1 cellular context compared by ENCODE assay signal in genomic region chrX:132331000-132331399, GRCh38.
TF ChIP-seq lines count a peak whose summit lies in the region.

No MANE protein-coding gene starts in this region.

TF ChIP-seq in HepG2, 621 proteins besides CTCF, POLR2A, EP300 and RAD21 (continues in another document):
- TF ChIP-seq ZNF574 (CRISPR knock-in tag; IDR thresholded peaks at IDR 0.05) (0 out of 2 replicates have a peak, but pooled peaks have one; percentile 17), ISL2 (CRISPR knock-in tag; IDR thresholded peaks at IDR 0.05) (peak; percentile 99), FOXO1 (CRISPR knock-in tag; IDR thresholded peaks at IDR 0.05) (peak; percentile 93), ZNF775 (CRISPR knock-in tag; IDR thresholded peaks at IDR 0.05; ENCODE audit: borderline replicate concordance) (no peak), ZSCAN9 (CRISPR knock-in tag; IDR thresholded peaks at IDR 0.05; ENCODE audit: borderline replicate concordance) (0 out of 2 replicates have a peak, but pooled peaks have one; percentile 17), FOXA3 (CRISPR knock-in tag; IDR thresholded peaks at IDR 0.05) (peak; percentile 91), ZFP1 (CRISPR knock-in tag; IDR thresholded peaks at IDR 0.05) (0 out of 2 replicates have a peak, but pooled peaks have one; percentile 47), FOSL1 (CRISPR knock-in tag; IDR thresholded peaks at IDR 0.05; ENCODE audit: borderline replicate concordance) (peak; percentile 25; the same call in 1 of the 2 replicates), RXRA (CRISPR knock-in tag; IDR thresholded peaks at IDR 0.05) (peak; percentile 60; the same call in 1 of the 2 replicates), ZBTB20 (CRISPR knock-in tag; IDR thresholded peaks at IDR 0.05; ENCODE audit: borderline replicate concordance, low read depth) (no peak), TCF7L2 (IDR thresholded peaks at IDR 0.05; ENCODE audit: low read depth, low read length) (peak; percentile 98), FOXK1 (CRISPR knock-in tag; IDR thresholded peaks at IDR 0.05; ENCODE audit: borderline replicate concordance, low read depth) (peak; percentile 84), SOX5 (CRISPR knock-in tag; IDR thresholded peaks at IDR 0.05; ENCODE audit: borderline replicate concordance) (peak; percentile 93), FOXP1 (IDR thresholded peaks at IDR 0.05) (peak; percentile 69), FOXP1 (CRISPR knock-in tag; IDR thresholded peaks at IDR 0.05) (peak; percentile 94), ZNF644 (CRISPR knock-in tag; IDR thresholded peaks at IDR 0.05; ENCODE audit: low read depth) (no peak), RFX5 (IDR thresholded peaks at IDR 0.05; ENCODE audit: low read depth, low read length) (no peak), NR2F6 (IDR thresholded peaks at IDR 0.05) (peak; percentile 99), NR2F6 (CRISPR knock-in tag; IDR thresholded peaks at IDR 0.05) (peak; percentile 98), ZNF781 (CRISPR knock-in tag; IDR thresholded peaks at IDR 0.05; ENCODE audit: borderline replicate concordance, not compliant biosample characterization) (no peak), HDAC1 (CRISPR knock-in tag; IDR thresholded peaks at IDR 0.05) (peak; percentile 58), ZNF281 (CRISPR knock-in tag; IDR thresholded peaks at IDR 0.05; ENCODE audit: borderline replicate concordance) (peak; percentile 54; the same call in 1 of the 2 replicates), HNF1A (IDR thresholded peaks at IDR 0.05; ENCODE audit: low read depth) (peak; percentile 70; the same call in 1 of the 2 replicates), HNF1A (CRISPR knock-in tag; IDR thresholded peaks at IDR 0.05; ENCODE audit: borderline replicate concordance) (peak; percentile 81; the same call in 1 of the 2 replicates), NR2C2 (CRISPR knock-in tag; IDR thresholded peaks at IDR 0.05; ENCODE audit: borderline replicate concordance) (peak; percentile 43; the same call in 1 of the 2 replicates), MAFK (conservative IDR thresholded peaks at IDR 0.05 in 1 of 2, IDR thresholded peaks at IDR 0.05 in 1 of 2; ENCODE audit: low read length in 2 of 2) (peak; percentile 88 to 93), CREM (IDR thresholded peaks at IDR 0.05) (peak; percentile 95), CREM (CRISPR knock-in tag; IDR thresholded peaks at IDR 0.05) (no peak), KLF9 (CRISPR knock-in tag; IDR thresholded peaks at IDR 0.05; ENCODE audit: low read depth) (no peak), NONO (IDR thresholded peaks at IDR 0.05) (no peak), NONO (CRISPR knock-in tag; conservative IDR thresholded peaks at IDR 0.05) (0 out of 2 replicates have a peak, but pooled peaks have one; percentile 22), GABPA (IDR thresholded peaks at IDR 0.05; ENCODE audit: low read depth, low read length) (no peak), GABPA (CRISPR knock-in tag; IDR thresholded peaks at IDR 0.05; ENCODE audit: low read depth) (0 out of 2 replicates have a peak, but pooled peaks have one; percentile 17), RARA (CRISPR knock-in tag; IDR thresholded peaks at IDR 0.05) (peak; percentile 94), GABPB1 (CRISPR knock-in tag; IDR thresholded peaks at IDR 0.05) (peak; percentile 24; the same call in 1 of the 2 replicates), KDM6A (CRISPR knock-in tag; IDR thresholded peaks at IDR 0.05; ENCODE audit: low read depth) (peak; percentile 53), ZNF710 (CRISPR knock-in tag; IDR thresholded peaks at IDR 0.05; ENCODE audit: borderline replicate concordance) (peak; percentile 77; the same call in 1 of the 2 replicates), HNRNPL (IDR thresholded peaks at IDR 0.05; ENCODE audit: low read depth, low read length) (no peak), NCOR1 (IDR thresholded peaks at IDR 0.05; ENCODE audit: borderline replicate concordance, low read length) (peak; percentile 90), ZNF614 (CRISPR knock-in tag; IDR thresholded peaks at IDR 0.05; ENCODE audit: borderline replicate concordance) (0 out of 2 replicates have a peak, but pooled peaks have one; percentile 45), SIX1 (CRISPR knock-in tag; IDR thresholded peaks at IDR 0.05; ENCODE audit: borderline replicate concordance) (peak; percentile 80), MAFF (IDR thresholded peaks at IDR 0.05; ENCODE audit: low read depth, low read length) (peak; percentile 89), IRF2 (CRISPR knock-in tag; IDR thresholded peaks at IDR 0.05) (peak; percentile 56; the same call in 1 of the 2 replicates)
- TF ChIP-seq, protein P1, sequence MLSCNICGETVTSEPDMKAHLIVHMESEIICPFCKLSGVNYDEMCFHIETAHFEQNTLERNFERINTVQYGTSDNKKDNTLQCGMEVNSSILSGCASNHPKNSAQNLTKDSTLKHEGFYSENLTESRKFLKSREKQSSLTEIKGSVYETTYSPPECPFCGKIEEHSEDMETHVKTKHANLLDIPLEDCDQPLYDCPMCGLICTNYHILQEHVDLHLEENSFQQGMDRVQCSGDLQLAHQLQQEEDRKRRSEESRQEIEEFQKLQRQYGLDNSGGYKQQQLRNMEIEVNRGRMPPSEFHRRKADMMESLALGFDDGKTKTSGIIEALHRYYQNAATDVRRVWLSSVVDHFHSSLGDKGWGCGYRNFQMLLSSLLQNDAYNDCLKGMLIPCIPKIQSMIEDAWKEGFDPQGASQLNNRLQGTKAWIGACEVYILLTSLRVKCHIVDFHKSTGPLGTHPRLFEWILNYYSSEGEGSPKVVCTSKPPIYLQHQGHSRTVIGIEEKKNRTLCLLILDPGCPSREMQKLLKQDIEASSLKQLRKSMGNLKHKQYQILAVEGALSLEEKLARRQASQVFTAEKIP (CRISPR knock-in tag; IDR thresholded peaks at IDR 0.05; ENCODE audit: borderline replicate concordance) = no peak
- TF ChIP-seq, protein P2, sequence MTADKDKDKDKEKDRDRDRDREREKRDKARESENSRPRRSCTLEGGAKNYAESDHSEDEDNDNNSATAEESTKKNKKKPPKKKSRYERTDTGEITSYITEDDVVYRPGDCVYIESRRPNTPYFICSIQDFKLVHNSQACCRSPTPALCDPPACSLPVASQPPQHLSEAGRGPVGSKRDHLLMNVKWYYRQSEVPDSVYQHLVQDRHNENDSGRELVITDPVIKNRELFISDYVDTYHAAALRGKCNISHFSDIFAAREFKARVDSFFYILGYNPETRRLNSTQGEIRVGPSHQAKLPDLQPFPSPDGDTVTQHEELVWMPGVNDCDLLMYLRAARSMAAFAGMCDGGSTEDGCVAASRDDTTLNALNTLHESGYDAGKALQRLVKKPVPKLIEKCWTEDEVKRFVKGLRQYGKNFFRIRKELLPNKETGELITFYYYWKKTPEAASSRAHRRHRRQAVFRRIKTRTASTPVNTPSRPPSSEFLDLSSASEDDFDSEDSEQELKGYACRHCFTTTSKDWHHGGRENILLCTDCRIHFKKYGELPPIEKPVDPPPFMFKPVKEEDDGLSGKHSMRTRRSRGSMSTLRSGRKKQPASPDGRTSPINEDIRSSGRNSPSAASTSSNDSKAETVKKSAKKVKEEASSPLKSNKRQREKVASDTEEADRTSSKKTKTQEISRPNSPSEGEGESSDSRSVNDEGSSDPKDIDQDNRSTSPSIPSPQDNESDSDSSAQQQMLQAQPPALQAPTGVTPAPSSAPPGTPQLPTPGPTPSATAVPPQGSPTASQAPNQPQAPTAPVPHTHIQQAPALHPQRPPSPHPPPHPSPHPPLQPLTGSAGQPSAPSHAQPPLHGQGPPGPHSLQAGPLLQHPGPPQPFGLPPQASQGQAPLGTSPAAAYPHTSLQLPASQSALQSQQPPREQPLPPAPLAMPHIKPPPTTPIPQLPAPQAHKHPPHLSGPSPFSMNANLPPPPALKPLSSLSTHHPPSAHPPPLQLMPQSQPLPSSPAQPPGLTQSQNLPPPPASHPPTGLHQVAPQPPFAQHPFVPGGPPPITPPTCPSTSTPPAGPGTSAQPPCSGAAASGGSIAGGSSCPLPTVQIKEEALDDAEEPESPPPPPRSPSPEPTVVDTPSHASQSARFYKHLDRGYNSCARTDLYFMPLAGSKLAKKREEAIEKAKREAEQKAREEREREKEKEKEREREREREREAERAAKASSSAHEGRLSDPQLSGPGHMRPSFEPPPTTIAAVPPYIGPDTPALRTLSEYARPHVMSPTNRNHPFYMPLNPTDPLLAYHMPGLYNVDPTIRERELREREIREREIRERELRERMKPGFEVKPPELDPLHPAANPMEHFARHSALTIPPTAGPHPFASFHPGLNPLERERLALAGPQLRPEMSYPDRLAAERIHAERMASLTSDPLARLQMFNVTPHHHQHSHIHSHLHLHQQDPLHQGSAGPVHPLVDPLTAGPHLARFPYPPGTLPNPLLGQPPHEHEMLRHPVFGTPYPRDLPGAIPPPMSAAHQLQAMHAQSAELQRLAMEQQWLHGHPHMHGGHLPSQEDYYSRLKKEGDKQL (CRISPR knock-in tag; IDR thresholded peaks at IDR 0.05; ENCODE audit: low read depth) = peak; percentile 76
- TF ChIP-seq, protein P3, sequence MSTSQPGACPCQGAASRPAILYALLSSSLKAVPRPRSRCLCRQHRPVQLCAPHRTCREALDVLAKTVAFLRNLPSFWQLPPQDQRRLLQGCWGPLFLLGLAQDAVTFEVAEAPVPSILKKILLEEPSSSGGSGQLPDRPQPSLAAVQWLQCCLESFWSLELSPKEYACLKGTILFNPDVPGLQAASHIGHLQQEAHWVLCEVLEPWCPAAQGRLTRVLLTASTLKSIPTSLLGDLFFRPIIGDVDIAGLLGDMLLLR (CRISPR knock-in tag; IDR thresholded peaks at IDR 0.05) = no peak
